1 cellular context compared by ENCODE assay signal in the genomic region with DNA sequence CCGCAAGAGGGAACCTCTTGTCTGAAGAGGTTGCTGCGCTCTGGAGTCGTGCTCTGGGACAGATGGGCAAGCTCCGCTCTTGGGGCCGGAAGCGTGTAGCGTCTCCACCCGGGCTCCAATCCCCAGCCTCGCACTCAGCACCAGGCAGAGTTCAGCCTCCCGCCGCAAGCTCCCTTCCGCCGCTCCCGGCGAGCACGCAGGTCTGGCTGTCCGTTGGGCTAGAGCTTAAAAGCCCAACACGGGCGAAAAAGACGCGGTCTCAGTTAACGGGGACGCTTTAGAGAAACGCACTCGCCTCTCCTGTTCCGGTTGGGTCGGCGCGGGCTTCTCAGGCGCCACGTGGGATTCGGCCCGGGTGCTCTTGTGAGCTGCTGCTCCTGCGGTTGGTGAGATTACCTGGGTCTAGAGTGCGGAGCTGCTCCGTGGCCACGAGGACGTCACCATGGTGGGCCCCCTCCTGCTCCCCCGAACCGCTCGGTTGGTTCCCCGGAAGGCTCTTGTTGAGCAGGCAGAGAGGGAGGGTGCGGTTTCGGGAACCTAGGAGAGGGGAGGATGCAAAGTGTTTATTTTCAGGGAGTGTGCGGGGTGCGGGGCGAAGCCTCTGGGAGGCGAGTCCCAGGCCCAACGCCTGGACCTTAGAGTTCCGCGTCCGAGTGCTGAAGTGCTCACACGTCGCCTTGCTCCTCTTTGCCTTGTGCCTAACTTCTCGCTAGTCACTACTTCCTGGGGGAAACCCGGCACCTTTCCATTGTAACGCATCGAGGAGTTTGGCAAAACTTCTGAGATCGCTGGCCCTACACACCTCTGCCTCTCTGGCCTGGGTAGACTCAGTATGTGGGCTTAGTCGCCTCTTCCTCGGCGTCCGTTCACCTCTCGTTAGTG.
TF ChIP-seq lines count a peak whose summit lies in the region.

A gene (plus strand): TSS at position 331 of the 882 bp plus-strand sequence. CDS start 112 bp downstream, at position 443.

TF ChIP-seq in HepG2, 621 proteins besides CTCF, POLR2A, EP300 and RAD21 (continued from another document and continues in another):
- TF ChIP-seq, protein P1, sequence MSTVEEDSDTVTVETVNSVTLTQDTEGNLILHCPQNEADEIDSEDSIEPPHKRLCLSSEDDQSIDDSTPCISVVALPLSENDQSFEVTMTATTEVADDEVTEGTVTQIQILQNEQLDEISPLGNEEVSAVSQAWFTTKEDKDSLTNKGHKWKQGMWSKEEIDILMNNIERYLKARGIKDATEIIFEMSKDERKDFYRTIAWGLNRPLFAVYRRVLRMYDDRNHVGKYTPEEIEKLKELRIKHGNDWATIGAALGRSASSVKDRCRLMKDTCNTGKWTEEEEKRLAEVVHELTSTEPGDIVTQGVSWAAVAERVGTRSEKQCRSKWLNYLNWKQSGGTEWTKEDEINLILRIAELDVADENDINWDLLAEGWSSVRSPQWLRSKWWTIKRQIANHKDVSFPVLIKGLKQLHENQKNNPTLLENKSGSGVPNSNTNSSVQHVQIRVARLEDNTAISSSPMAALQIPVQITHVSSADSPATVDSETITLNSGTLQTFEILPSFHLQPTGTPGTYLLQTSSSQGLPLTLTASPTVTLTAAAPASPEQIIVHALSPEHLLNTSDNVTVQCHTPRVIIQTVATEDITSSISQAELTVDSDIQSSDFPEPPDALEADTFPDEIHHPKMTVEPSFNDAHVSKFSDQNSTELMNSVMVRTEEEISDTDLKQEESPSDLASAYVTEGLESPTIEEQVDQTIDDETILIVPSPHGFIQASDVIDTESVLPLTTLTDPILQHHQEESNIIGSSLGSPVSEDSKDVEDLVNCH (CRISPR knock-in tag; IDR thresholded peaks at IDR 0.05): 0 out of 2 replicates have a peak, but pooled peaks have one; percentile 75
- TF ChIP-seq ZNF143 (CRISPR knock-in tag; IDR thresholded peaks at IDR 0.05): peak; percentile 67
- TF ChIP-seq KDM4B (CRISPR knock-in tag; IDR thresholded peaks at IDR 0.05): peak; percentile 76
- TF ChIP-seq ZNF335 (CRISPR knock-in tag; IDR thresholded peaks at IDR 0.05): peak; percentile 86
- TF ChIP-seq ZC3H4 (CRISPR knock-in tag; IDR thresholded peaks at IDR 0.05; ENCODE audit: borderline replicate concordance): 0 out of 2 replicates have a peak, but pooled peaks have one; percentile 25
- TF ChIP-seq, protein P2, sequence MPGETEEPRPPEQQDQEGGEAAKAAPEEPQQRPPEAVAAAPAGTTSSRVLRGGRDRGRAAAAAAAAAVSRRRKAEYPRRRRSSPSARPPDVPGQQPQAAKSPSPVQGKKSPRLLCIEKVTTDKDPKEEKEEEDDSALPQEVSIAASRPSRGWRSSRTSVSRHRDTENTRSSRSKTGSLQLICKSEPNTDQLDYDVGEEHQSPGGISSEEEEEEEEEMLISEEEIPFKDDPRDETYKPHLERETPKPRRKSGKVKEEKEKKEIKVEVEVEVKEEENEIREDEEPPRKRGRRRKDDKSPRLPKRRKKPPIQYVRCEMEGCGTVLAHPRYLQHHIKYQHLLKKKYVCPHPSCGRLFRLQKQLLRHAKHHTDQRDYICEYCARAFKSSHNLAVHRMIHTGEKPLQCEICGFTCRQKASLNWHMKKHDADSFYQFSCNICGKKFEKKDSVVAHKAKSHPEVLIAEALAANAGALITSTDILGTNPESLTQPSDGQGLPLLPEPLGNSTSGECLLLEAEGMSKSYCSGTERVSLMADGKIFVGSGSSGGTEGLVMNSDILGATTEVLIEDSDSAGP (CRISPR knock-in tag; IDR thresholded peaks at IDR 0.05; ENCODE audit: borderline replicate concordance): peak; percentile 97
- TF ChIP-seq XBP1 (CRISPR knock-in tag; IDR thresholded peaks at IDR 0.05): peak; percentile 41; the same call in 1 of the 2 replicates
- TF ChIP-seq, protein P3, sequence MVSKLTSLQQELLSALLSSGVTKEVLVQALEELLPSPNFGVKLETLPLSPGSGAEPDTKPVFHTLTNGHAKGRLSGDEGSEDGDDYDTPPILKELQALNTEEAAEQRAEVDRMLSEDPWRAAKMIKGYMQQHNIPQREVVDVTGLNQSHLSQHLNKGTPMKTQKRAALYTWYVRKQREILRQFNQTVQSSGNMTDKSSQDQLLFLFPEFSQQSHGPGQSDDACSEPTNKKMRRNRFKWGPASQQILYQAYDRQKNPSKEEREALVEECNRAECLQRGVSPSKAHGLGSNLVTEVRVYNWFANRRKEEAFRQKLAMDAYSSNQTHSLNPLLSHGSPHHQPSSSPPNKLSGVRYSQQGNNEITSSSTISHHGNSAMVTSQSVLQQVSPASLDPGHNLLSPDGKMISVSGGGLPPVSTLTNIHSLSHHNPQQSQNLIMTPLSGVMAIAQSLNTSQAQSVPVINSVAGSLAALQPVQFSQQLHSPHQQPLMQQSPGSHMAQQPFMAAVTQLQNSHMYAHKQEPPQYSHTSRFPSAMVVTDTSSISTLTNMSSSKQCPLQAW (CRISPR knock-in tag; IDR thresholded peaks at IDR 0.05): peak; percentile 86; the same call in 1 of the 2 replicates
- peak; percentile 72; the same call in 1 of the 2 replicates for TF ChIP-seq SNAPC2 (CRISPR knock-in tag; IDR thresholded peaks at IDR 0.05)
- TF ChIP-seq REPIN1 (CRISPR knock-in tag; IDR thresholded peaks at IDR 0.05; ENCODE audit: borderline replicate concordance, low read depth): peak; percentile 98
- peak; percentile 82 for TF ChIP-seq ZNF441 (CRISPR knock-in tag; IDR thresholded peaks at IDR 0.05; ENCODE audit: borderline replicate concordance)
- TF ChIP-seq, protein P4, sequence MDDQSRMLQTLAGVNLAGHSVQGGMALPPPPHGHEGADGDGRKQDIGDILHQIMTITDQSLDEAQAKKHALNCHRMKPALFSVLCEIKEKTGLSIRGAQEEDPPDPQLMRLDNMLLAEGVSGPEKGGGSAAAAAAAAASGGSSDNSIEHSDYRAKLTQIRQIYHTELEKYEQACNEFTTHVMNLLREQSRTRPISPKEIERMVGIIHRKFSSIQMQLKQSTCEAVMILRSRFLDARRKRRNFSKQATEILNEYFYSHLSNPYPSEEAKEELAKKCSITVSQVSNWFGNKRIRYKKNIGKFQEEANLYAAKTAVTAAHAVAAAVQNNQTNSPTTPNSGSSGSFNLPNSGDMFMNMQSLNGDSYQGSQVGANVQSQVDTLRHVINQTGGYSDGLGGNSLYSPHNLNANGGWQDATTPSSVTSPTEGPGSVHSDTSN (CRISPR knock-in tag; IDR thresholded peaks at IDR 0.05; ENCODE audit: borderline replicate concordance): peak; percentile 79; the same call in 1 of the 2 replicates
- TF ChIP-seq ZBTB38 (CRISPR knock-in tag; IDR thresholded peaks at IDR 0.05): peak; percentile 92
- TF ChIP-seq ETV6 (CRISPR knock-in tag; conservative IDR thresholded peaks at IDR 0.05): peak; percentile 69
- TF ChIP-seq ADNP (CRISPR knock-in tag; IDR thresholded peaks at IDR 0.05): no peak
- TF ChIP-seq, protein P5, sequence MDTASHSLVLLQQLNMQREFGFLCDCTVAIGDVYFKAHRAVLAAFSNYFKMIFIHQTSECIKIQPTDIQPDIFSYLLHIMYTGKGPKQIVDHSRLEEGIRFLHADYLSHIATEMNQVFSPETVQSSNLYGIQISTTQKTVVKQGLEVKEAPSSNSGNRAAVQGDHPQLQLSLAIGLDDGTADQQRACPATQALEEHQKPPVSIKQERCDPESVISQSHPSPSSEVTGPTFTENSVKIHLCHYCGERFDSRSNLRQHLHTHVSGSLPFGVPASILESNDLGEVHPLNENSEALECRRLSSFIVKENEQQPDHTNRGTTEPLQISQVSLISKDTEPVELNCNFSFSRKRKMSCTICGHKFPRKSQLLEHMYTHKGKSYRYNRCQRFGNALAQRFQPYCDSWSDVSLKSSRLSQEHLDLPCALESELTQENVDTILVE (CRISPR knock-in tag; IDR thresholded peaks at IDR 0.05): peak; percentile 92
- TF ChIP-seq, protein P6, sequence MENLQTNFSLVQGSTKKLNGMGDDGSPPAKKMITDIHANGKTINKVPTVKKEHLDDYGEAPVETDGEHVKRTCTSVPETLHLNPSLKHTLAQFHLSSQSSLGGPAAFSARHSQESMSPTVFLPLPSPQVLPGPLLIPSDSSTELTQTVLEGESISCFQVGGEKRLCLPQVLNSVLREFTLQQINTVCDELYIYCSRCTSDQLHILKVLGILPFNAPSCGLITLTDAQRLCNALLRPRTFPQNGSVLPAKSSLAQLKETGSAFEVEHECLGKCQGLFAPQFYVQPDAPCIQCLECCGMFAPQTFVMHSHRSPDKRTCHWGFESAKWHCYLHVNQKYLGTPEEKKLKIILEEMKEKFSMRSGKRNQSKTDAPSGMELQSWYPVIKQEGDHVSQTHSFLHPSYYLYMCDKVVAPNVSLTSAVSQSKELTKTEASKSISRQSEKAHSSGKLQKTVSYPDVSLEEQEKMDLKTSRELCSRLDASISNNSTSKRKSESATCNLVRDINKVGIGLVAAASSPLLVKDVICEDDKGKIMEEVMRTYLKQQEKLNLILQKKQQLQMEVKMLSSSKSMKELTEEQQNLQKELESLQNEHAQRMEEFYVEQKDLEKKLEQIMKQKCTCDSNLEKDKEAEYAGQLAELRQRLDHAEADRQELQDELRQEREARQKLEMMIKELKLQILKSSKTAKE (CRISPR knock-in tag; IDR thresholded peaks at IDR 0.05; ENCODE audit: borderline replicate concordance): no peak
- TF ChIP-seq ZKSCAN1 (IDR thresholded peaks at IDR 0.05; ENCODE audit: low read length): peak; percentile 47; the same call in 1 of the 2 replicates
- TF ChIP-seq ZNF761 (CRISPR knock-in tag; conservative IDR thresholded peaks at IDR 0.05): peak; percentile 94
- TF ChIP-seq, protein P7, sequence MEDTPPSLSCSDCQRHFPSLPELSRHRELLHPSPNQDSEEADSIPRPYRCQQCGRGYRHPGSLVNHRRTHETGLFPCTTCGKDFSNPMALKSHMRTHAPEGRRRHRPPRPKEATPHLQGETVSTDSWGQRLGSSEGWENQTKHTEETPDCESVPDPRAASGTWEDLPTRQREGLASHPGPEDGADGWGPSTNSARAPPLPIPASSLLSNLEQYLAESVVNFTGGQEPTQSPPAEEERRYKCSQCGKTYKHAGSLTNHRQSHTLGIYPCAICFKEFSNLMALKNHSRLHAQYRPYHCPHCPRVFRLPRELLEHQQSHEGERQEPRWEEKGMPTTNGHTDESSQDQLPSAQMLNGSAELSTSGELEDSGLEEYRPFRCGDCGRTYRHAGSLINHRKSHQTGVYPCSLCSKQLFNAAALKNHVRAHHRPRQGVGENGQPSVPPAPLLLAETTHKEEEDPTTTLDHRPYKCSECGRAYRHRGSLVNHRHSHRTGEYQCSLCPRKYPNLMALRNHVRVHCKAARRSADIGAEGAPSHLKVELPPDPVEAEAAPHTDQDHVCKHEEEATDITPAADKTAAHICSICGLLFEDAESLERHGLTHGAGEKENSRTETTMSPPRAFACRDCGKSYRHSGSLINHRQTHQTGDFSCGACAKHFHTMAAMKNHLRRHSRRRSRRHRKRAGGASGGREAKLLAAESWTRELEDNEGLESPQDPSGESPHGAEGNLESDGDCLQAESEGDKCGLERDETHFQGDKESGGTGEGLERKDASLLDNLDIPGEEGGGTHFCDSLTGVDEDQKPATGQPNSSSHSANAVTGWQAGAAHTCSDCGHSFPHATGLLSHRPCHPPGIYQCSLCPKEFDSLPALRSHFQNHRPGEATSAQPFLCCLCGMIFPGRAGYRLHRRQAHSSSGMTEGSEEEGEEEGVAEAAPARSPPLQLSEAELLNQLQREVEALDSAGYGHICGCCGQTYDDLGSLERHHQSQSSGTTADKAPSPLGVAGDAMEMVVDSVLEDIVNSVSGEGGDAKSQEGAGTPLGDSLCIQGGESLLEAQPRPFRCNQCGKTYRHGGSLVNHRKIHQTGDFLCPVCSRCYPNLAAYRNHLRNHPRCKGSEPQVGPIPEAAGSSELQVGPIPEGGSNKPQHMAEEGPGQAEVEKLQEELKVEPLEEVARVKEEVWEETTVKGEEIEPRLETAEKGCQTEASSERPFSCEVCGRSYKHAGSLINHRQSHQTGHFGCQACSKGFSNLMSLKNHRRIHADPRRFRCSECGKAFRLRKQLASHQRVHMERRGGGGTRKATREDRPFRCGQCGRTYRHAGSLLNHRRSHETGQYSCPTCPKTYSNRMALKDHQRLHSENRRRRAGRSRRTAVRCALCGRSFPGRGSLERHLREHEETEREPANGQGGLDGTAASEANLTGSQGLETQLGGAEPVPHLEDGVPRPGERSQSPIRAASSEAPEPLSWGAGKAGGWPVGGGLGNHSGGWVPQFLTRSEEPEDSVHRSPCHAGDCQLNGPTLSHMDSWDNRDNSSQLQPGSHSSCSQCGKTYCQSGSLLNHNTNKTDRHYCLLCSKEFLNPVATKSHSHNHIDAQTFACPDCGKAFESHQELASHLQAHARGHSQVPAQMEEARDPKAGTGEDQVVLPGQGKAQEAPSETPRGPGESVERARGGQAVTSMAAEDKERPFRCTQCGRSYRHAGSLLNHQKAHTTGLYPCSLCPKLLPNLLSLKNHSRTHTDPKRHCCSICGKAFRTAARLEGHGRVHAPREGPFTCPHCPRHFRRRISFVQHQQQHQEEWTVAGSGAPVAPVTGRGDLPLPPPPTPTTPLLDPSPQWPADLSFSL (CRISPR knock-in tag; IDR thresholded peaks at IDR 0.05): no peak
- TF ChIP-seq TBP (CRISPR knock-in tag; IDR thresholded peaks at IDR 0.05): no peak
- peak; percentile 69; the same call in 1 of the 2 replicates for TF ChIP-seq ZNF329 (CRISPR knock-in tag; IDR thresholded peaks at IDR 0.05; ENCODE audit: low read depth)
- peak; percentile 39; the same call in 1 of the 2 replicates for TF ChIP-seq ZFP41 (CRISPR knock-in tag; IDR thresholded peaks at IDR 0.05; ENCODE audit: borderline replicate concordance)
- TF ChIP-seq RBAK (CRISPR knock-in tag; IDR thresholded peaks at IDR 0.05): no peak
- TF ChIP-seq BCL6 (CRISPR knock-in tag; IDR thresholded peaks at IDR 0.05): peak; percentile 63
- peak; percentile 89; the same call in 1 of the 2 replicates for TF ChIP-seq ZNF451 (CRISPR knock-in tag; IDR thresholded peaks at IDR 0.05)
- peak; percentile 94 for TF ChIP-seq THAP11 (CRISPR knock-in tag; IDR thresholded peaks at IDR 0.05)
- peak; percentile 95 for TF ChIP-seq PHF8 (CRISPR knock-in tag; IDR thresholded peaks at IDR 0.05)
- TF ChIP-seq SNAI1 (CRISPR knock-in tag; IDR thresholded peaks at IDR 0.05; ENCODE audit: borderline replicate concordance): peak; percentile 78; the same call in 1 of the 2 replicates
- peak; percentile 91; the same call in 1 of the 2 replicates for TF ChIP-seq ZNF703 (CRISPR knock-in tag; IDR thresholded peaks at IDR 0.05; ENCODE audit: borderline replicate concordance)
- TF ChIP-seq HOXA9 (CRISPR knock-in tag; IDR thresholded peaks at IDR 0.05; ENCODE audit: borderline replicate concordance): no peak; the same call in 1 of the 2 replicates
- TF ChIP-seq NFATC3 (CRISPR knock-in tag; IDR thresholded peaks at IDR 0.05): peak; percentile 20; the same call in 1 of the 2 replicates
- TF ChIP-seq ZNF224 (CRISPR knock-in tag; IDR thresholded peaks at IDR 0.05): peak; percentile 94
- peak; percentile 85 for TF ChIP-seq ZBTB20 (CRISPR knock-in tag; IDR thresholded peaks at IDR 0.05; ENCODE audit: borderline replicate concordance, low read depth)
